ENCODE assay signal across 2 cellular contexts in the genomic region with DNA sequence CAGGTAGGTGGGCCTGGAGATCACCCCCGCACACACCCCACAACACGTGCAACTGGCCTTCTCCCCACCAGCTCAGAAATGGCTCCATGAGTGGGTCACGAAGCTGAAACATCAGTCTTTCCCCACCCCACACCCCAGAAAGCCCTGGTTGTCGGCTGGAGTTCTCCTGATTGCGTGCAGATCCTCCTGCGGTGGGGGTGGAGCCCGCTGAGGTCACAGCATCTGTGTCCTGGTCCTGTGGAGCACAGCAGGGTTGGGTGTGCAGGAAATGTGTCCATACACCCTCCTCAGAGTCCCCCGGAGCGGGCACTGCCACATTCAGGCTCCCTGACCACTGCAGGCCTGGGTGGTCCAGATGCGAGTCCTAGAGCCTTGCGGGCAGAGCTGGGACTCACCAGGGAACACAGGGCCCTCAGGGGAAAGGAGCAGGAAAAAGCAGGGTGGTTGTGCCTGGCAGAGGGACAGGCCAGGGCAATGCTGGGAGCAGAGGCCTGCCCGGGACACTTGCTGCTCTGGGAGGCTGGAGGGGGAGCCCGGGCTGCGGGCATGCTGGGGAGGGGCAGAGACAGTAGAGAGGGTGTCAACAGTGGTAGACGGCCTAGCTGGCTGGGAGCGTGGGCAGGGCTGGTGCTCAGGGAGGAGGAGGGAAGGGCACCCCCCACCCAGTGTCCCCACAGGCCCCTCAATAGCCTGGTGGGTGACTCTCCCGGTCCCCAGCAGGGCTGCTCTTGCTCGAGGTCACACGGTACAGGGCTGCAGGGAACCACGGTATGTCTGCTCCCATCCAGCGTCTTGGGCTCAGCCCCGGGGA.
A peak's percentile ranks its signal among the peaks of the same experiment; 100 is the strongest.
TF ChIP-seq lines count a peak whose summit lies in the region.

No MANE protein-coding gene starts in this region.

TF ChIP-seq in HEK293, 187 proteins besides CTCF, POLR2A, EP300 and RAD21 (continues in another document):
- TF ChIP-seq SCRT1 (tag by site-specific recombination; IDR thresholded peaks at IDR 0.05; ENCODE audit: borderline replicate concordance) (no peak), EGR2 (tag by site-specific recombination; IDR thresholded peaks at IDR 0.05; ENCODE audit: low read depth) (0 out of 2 replicates have a peak, but pooled peaks have one; percentile 30), GLIS1 (tag by site-specific recombination; IDR thresholded peaks at IDR 0.05) (peak; percentile 21; the same call in 1 of the 2 replicates), SP2 (tag by site-specific recombination; IDR thresholded peaks at IDR 0.05) (0 out of 2 replicates have a peak, but pooled peaks have one; percentile 8), GLIS2 (tag by site-specific recombination; IDR thresholded peaks at IDR 0.05) (peak; percentile 66), ZNF785 (tag by site-specific recombination; IDR thresholded peaks at IDR 0.05) (no peak), ZIC2 (tag by site-specific recombination; IDR thresholded peaks at IDR 0.05) (peak; percentile 97), KLF8 (tag by site-specific recombination; IDR thresholded peaks at IDR 0.05) (peak; percentile 33; the same call in 1 of the 2 replicates), ZNF423 (tag by site-specific recombination; IDR thresholded peaks at IDR 0.05) (no peak), ZNF843 (tag by site-specific recombination; IDR thresholded peaks at IDR 0.05) (no peak), ZFHX2 (tag by site-specific recombination; conservative IDR thresholded peaks at IDR 0.05) (peak; percentile 18; the same call in 1 of the 2 replicates), ZNF341 (tag by site-specific recombination; IDR thresholded peaks at IDR 0.05; ENCODE audit: low read depth) (0 out of 2 replicates have a peak, but pooled peaks have one; percentile 30), ZBTB8A (tag by site-specific recombination; IDR thresholded peaks at IDR 0.05) (peak; percentile 29; the same call in 1 of the 2 replicates), ZNF654 (tag by site-specific recombination; IDR thresholded peaks at IDR 0.05; ENCODE audit: low read depth) (no peak)
- TF ChIP-seq, protein P1, sequence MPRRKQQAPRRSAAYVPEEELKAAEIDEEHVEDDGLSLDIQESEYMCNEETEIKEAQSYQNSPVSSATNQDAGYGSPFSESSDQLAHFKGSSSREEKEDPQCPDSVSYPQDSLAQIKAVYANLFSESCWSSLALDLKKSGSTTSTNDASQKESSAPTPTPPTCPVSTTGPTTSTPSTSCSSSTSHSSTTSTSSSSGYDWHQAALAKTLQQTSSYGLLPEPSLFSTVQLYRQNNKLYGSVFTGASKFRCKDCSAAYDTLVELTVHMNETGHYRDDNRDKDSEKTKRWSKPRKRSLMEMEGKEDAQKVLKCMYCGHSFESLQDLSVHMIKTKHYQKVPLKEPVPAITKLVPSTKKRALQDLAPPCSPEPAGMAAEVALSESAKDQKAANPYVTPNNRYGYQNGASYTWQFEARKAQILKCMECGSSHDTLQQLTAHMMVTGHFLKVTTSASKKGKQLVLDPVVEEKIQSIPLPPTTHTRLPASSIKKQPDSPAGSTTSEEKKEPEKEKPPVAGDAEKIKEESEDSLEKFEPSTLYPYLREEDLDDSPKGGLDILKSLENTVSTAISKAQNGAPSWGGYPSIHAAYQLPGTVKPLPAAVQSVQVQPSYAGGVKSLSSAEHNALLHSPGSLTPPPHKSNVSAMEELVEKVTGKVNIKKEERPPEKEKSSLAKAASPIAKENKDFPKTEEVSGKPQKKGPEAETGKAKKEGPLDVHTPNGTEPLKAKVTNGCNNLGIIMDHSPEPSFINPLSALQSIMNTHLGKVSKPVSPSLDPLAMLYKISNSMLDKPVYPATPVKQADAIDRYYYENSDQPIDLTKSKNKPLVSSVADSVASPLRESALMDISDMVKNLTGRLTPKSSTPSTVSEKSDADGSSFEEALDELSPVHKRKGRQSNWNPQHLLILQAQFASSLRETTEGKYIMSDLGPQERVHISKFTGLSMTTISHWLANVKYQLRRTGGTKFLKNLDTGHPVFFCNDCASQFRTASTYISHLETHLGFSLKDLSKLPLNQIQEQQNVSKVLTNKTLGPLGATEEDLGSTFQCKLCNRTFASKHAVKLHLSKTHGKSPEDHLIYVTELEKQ (tag by site-specific recombination; IDR thresholded peaks at IDR 0.05; ENCODE audit: borderline replicate concordance), result no peak
- TF ChIP-seq, protein P2, sequence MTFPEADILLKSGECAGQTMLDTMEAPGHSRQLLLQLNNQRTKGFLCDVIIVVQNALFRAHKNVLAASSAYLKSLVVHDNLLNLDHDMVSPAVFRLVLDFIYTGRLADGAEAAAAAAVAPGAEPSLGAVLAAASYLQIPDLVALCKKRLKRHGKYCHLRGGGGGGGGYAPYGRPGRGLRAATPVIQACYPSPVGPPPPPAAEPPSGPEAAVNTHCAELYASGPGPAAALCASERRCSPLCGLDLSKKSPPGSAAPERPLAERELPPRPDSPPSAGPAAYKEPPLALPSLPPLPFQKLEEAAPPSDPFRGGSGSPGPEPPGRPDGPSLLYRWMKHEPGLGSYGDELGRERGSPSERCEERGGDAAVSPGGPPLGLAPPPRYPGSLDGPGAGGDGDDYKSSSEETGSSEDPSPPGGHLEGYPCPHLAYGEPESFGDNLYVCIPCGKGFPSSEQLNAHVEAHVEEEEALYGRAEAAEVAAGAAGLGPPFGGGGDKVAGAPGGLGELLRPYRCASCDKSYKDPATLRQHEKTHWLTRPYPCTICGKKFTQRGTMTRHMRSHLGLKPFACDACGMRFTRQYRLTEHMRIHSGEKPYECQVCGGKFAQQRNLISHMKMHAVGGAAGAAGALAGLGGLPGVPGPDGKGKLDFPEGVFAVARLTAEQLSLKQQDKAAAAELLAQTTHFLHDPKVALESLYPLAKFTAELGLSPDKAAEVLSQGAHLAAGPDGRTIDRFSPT (tag by site-specific recombination; IDR thresholded peaks at IDR 0.05), result peak; percentile 81
- TF ChIP-seq, protein P3, sequence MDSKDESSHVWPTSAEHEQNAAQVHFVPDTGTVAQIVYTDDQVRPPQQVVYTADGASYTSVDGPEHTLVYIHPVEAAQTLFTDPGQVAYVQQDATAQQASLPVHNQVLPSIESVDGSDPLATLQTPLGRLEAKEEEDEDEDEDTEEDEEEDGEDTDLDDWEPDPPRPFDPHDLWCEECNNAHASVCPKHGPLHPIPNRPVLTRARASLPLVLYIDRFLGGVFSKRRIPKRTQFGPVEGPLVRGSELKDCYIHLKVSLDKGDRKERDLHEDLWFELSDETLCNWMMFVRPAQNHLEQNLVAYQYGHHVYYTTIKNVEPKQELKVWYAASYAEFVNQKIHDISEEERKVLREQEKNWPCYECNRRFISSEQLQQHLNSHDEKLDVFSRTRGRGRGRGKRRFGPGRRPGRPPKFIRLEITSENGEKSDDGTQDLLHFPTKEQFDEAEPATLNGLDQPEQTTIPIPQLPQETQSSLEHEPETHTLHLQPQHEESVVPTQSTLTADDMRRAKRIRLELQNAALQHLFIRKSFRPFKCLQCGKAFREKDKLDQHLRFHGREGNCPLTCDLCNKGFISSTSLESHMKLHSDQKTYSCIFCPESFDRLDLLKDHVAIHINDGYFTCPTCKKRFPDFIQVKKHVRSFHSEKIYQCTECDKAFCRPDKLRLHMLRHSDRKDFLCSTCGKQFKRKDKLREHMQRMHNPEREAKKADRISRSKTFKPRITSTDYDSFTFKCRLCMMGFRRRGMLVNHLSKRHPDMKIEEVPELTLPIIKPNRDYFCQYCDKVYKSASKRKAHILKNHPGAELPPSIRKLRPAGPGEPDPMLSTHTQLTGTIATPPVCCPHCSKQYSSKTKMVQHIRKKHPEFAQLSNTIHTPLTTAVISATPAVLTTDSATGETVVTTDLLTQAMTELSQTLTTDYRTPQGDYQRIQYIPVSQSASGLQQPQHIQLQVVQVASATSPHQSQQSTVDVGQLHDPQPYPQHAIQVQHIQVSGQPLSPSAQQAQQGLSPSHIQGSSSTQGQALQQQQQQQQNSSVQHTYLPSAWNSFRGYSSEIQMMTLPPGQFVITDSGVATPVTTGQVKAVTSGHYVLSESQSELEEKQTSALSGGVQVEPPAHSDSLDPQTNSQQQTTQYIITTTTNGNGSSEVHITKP (tag by site-specific recombination; IDR thresholded peaks at IDR 0.05), result peak; percentile 37; the same call in 1 of the 2 replicates

TF ChIP-seq in HepG2, 621 proteins besides CTCF, POLR2A, EP300 and RAD21:
- TF ChIP-seq ZNF747 (CRISPR knock-in tag; IDR thresholded peaks at IDR 0.05; ENCODE audit: borderline replicate concordance) (no peak), ZNF749 (CRISPR knock-in tag; IDR thresholded peaks at IDR 0.05; ENCODE audit: borderline replicate concordance) (no peak), ZNF607 (CRISPR knock-in tag; IDR thresholded peaks at IDR 0.05; ENCODE audit: borderline replicate concordance) (no peak), DR1 (CRISPR knock-in tag; IDR thresholded peaks at IDR 0.05) (no peak), ZNF383 (CRISPR knock-in tag; IDR thresholded peaks at IDR 0.05; ENCODE audit: borderline replicate concordance) (no peak), CENPT (CRISPR knock-in tag; IDR thresholded peaks at IDR 0.05; ENCODE audit: low read depth) (no peak), HNRNPL (IDR thresholded peaks at IDR 0.05; ENCODE audit: low read depth, low read length) (no peak)
- TF ChIP-seq, protein P4, sequence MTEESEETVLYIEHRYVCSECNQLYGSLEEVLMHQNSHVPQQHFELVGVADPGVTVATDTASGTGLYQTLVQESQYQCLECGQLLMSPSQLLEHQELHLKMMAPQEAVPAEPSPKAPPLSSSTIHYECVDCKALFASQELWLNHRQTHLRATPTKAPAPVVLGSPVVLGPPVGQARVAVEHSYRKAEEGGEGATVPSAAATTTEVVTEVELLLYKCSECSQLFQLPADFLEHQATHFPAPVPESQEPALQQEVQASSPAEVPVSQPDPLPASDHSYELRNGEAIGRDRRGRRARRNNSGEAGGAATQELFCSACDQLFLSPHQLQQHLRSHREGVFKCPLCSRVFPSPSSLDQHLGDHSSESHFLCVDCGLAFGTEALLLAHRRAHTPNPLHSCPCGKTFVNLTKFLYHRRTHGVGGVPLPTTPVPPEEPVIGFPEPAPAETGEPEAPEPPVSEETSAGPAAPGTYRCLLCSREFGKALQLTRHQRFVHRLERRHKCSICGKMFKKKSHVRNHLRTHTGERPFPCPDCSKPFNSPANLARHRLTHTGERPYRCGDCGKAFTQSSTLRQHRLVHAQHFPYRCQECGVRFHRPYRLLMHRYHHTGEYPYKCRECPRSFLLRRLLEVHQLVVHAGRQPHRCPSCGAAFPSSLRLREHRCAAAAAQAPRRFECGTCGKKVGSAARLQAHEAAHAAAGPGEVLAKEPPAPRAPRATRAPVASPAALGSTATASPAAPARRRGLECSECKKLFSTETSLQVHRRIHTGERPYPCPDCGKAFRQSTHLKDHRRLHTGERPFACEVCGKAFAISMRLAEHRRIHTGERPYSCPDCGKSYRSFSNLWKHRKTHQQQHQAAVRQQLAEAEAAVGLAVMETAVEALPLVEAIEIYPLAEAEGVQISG (CRISPR knock-in tag; IDR thresholded peaks at IDR 0.05), result no peak
